ENCODE assay signal across 1 cellular context in the genomic region with DNA sequence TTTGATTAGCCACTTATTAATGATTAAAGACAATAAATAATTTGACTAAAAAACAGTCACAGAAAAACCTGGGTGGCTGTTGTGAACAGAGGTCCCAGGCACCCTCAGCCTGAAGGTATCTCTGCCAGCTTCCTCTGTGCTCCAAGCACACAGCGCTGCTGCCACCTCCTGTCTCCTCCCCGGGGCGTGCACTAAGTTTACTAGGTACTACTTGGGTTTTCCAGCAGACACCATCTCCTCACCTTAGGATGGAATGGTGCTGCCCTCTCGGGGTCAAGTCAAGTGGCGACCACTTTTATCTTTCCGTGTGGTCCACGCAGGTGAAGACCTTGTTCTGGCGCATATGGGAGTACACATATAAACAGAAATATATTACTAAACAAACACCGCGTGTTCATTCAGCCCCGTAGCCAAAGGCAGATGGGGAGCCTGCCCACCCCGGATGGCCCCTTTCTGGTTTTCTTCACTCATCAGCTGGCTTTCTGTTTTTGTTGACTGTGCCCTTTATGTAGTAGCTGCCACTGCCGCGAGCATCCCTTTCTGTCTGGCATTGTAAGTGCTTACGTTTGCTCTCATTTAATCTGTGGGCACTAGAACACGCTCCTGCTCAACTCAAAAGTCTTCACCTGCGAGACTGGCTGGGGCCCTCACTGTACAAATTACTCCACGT.
TF ChIP-seq lines count a peak whose summit lies in the region.

No MANE protein-coding gene starts in this region.

TF ChIP-seq in GM23338, 12 proteins besides CTCF, POLR2A, EP300 and RAD21:
- TF ChIP-seq, protein P1, sequence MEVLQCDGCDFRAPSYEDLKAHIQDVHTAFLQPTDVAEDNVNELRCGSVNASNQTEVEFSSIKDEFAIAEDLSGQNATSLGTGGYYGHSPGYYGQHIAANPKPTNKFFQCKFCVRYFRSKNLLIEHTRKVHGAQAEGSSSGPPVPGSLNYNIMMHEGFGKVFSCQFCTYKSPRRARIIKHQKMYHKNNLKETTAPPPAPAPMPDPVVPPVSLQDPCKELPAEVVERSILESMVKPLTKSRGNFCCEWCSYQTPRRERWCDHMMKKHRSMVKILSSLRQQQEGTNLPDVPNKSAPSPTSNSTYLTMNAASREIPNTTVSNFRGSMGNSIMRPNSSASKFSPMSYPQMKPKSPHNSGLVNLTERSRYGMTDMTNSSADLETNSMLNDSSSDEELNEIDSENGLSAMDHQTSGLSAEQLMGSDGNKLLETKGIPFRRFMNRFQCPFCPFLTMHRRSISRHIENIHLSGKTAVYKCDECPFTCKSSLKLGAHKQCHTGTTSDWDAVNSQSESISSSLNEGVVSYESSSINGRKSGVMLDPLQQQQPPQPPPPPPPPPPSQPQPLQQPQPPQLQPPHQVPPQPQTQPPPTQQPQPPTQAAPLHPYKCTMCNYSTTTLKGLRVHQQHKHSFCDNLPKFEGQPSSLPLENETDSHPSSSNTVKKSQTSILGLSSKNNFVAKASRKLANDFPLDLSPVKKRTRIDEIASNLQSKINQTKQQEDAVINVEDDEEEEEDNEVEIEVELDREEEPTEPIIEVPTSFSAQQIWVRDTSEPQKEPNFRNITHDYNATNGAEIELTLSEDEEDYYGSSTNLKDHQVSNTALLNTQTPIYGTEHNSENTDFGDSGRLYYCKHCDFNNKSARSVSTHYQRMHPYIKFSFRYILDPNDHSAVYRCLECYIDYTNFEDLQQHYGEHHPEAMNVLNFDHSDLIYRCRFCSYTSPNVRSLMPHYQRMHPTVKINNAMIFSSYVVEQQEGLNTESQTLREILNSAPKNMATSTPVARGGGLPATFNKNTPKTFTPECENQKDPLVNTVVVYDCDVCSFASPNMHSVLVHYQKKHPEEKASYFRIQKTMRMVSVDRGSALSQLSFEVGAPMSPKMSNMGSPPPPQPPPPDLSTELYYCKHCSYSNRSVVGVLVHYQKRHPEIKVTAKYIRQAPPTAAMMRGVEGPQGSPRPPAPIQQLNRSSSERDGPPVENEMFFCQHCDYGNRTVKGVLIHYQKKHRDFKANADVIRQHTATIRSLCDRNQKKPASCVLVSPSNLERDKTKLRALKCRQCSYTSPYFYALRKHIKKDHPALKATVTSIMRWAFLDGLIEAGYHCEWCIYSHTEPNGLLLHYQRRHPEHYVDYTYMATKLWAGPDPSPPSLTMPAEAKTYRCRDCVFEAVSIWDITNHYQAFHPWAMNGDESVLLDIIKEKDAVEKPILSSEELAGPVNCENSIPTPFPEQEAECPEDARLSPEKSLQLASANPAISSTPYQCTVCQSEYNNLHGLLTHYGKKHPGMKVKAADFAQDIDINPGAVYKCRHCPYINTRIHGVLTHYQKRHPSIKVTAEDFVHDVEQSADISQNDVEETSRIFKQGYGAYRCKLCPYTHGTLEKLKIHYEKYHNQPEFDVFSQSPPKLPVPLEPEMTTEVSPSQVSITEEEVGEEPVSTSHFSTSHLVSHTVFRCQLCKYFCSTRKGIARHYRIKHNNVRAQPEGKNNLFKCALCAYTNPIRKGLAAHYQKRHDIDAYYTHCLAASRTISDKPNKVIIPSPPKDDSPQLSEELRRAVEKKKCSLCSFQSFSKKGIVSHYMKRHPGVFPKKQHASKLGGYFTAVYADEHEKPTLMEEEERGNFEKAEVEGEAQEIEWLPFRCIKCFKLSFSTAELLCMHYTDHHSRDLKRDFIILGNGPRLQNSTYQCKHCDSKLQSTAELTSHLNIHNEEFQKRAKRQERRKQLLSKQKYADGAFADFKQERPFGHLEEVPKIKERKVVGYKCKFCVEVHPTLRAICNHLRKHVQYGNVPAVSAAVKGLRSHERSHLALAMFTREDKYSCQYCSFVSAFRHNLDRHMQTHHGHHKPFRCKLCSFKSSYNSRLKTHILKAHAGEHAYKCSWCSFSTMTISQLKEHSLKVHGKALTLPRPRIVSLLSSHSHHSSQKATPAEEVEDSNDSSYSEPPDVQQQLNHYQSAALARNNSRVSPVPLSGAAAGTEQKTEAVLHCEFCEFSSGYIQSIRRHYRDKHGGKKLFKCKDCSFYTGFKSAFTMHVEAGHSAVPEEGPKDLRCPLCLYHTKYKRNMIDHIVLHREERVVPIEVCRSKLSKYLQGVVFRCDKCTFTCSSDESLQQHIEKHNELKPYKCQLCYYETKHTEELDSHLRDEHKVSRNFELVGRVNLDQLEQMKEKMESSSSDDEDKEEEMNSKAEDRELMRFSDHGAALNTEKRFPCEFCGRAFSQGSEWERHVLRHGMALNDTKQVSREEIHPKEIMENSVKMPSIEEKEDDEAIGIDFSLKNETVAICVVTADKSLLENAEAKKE (CRISPR knock-in tag; IDR thresholded peaks at IDR 0.05): peak; percentile 83; the same call in 1 of the 2 replicates
- no peak for TF ChIP-seq POLR2AphosphoS5 (IDR thresholded peaks at IDR 0.05; ENCODE audit: low read depth)
